19 cellular contexts compared by ENCODE assay signal in the genomic region with DNA sequence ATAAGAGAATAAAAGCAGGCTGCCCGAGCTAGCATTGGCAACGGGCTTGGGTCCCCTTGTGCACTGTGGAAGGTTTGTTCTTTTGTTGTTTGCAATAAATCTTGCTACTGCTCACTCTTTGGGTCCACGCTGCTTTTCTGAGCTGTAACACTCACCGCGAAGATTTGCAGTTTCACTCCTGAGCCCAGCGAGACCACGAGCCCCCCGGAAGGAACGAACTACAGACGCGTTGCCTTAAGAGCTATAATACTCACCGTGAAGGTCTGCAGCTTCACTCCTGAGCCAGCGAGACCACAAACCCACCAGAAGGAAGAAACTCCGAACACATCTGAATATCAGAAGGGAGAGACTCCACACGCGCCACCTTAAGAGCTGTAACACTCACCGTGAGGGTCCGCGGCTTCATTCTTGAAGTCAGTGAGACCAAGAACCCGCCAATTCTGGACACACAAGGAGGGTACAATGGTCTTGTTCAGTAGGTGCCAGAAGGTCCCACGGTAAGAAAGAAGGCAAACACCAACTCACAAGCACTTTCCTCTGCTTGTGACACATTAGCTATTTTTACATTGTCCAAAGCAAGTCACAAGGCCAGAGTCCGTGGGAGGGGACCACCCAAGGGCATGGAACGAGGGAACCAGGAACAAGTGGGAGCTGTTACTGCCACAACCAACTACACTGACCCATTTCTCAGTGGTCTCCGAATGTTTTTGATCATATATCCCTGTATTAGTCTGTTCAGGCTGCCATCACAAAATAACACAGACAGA.
"Had no signal": no experiment of that assay in that cellular context is flagged by ENCODE, and none has a peak within 500 bp of the region (broad histone marks: within the 10 kb centered on the region; RNA-seq: fewer than 3 reads in every experiment).

No MANE protein-coding gene starts in this region.

- H3K9me3 Mint-ChIP-seq: activated CD4-positive, alpha-beta memory T cell treated with anti-CD3 and anti-CD28 coated beads for 36 hours; activated CD4-positive, alpha-beta T cell treated with anti-CD3 and anti-CD28 coated beads, Interleukin-2, amount 10 ng/mL, durations not matched to agents 24 days and 14 days had no signal

- H3K27ac Mint-ChIP-seq: activated CD4-positive, alpha-beta memory T cell treated with anti-CD3 and anti-CD28 coated beads for 36 hours; activated CD4-positive, alpha-beta T cell treated with anti-CD3 and anti-CD28 coated beads, Interleukin-2, amount 10 ng/mL, durations not matched to agents 24 days and 14 days; nephron progenitor cell; progenitor cell of endocrine pancreas; T-helper 1 cell treated with Interleukin-12 subunit alpha and Interleukin-12 subunit beta and Interleukin-4 antibody, amounts not matched to agents 30 μg/mL and 1 μg/mL, for 36 hours had no signal

- H3K36me3 ChIP-seq: colonic mucosa, left ventricle myocardium inferior, ovary, right lobe of liver, stomach, tibial nerve had no signal

- H3K4me3 Mint-ChIP-seq: activated CD4-positive, alpha-beta memory T cell treated with anti-CD3 and anti-CD28 coated beads for 36 hours; activated CD4-positive, alpha-beta T cell treated with anti-CD3 and anti-CD28 coated beads, Interleukin-2, amount 10 ng/mL, durations not matched to agents 24 days and 14 days; nephron progenitor cell; T-helper 1 cell treated with Interleukin-12 subunit alpha and Interleukin-12 subunit beta and Interleukin-4 antibody, amounts not matched to agents 30 μg/mL and 1 μg/mL, for 36 hours had no signal

- H3K36me3 Mint-ChIP-seq: activated CD4-positive, alpha-beta memory T cell treated with anti-CD3 and anti-CD28 coated beads for 36 hours had no signal

- H3K27ac ChIP-seq: colonic mucosa, left ventricle myocardium inferior, ovary, right lobe of liver, stomach, tibial nerve, VCaP had no signal

- ATAC-seq: right lobe of liver had no signal

- H3K4me1 Mint-ChIP-seq: activated CD4-positive, alpha-beta T cell treated with anti-CD3 and anti-CD28 coated beads, Interleukin-2, amount 10 ng/mL, durations not matched to agents 24 days and 14 days; nephron progenitor cell had no signal

- H3K9me3 ChIP-seq: colonic mucosa, left ventricle myocardium inferior, ovary, right lobe of liver, stomach, tibial nerve had no signal

- DNase-seq: activated CD4-positive, alpha-beta memory T cell treated with anti-CD3 and anti-CD28 coated beads for 36 hours; activated CD4-positive, alpha-beta T cell treated with anti-CD3 and anti-CD28 coated beads, Interleukin-2, amount 10 ng/mL, durations not matched to agents 24 days and 14 days; activated effector memory CD4-positive, alpha-beta T cell treated with Interleukin-2 at 50 U/mL for 16 hours; activated naive CD4-positive, alpha-beta T cell treated with Interleukin-2 at 50 U/mL for 16 hours; anterior cingulate cortex; cerebellar nuclear complex; colonic mucosa; effector CD8-positive, alpha-beta T cell; left ventricle myocardium inferior; nephron progenitor cell; ovary; right lobe of liver; stimulated activated CD4-positive, alpha-beta T cell treated with anti-CD3 and anti-CD28 coated beads, Interleukin-2, amount 100 ng/mL, for 48 hours; stomach; T-helper 9 cell had no signal
